ENCODE assay signal across 21 cellular contexts in genomic region chr11:102708654-102709053, GRCh38. TPM values are rescaled to one million over a fixed set of nuclear protein-coding genes. Genes with fewer than 3 reads are reported as not detected.
DNase-seq lines count a peak whose midpoint lies in the region; ATAC-seq, FAIRE-seq and TF ChIP-seq lines count a peak whose summit lies in the region.
"Had no signal": no experiment of that assay in that cellular context is flagged by ENCODE, and none has a peak within 500 bp of the region (broad histone marks: within the 10 kb centered on the region; RNA-seq: fewer than 3 reads in every experiment).

No MANE protein-coding gene starts in this region.

- no peak for TF ChIP-seq CTCF in kidney (IDR thresholded peaks at IDR 0.05; ENCODE audit: borderline replicate concordance, extremely low read depth, insufficient read depth)

- no peaks in the 10 kb centered on the region for H3K36me3 ChIP-seq in kidney (ENCODE audit: control insufficient read depth in 1 of 2, insufficient read depth in 2 of 2, low read length in 2 of 2)

- H3K4me1 ChIP-seq in kidney (ENCODE audit: control insufficient read depth in 1 of 2, insufficient read depth in 1 of 2, low read depth in 1 of 2, low read length in 2 of 2) = no peaks in the 10 kb centered on the region
- H3K4me1 ChIP-seq: A549 had no signal

- ATAC-seq in GM18498 (IDR thresholded peaks at IDR 0.05; ENCODE audit: unreplicated experiment) = no peak
- ATAC-seq: A549, GM12878, GM23338, K562 had no signal

- FAIRE-seq in G401.6 (lab: Jason Lieb, UNC) = peak; percentile 88
- FAIRE-seq in TTC549 (lab: Jason Lieb, UNC) = peak; percentile 78
- FAIRE-seq in kidney (lab: Jason Lieb, UNC) = peak; percentile 93
- FAIRE-seq: A549, GM12878, GM18507, H54, HTR-8/SVneo, K562 had no signal

- intact Hi-C loops in kidney (cut with DNase I) (no loop called here), posterior cingulate gyrus (cut with DNase I) (no loop called here)

- H3K4me3 ChIP-seq in kidney (ENCODE audit: low read length in 2 of 2) = no peak overlapping the region
- H3K4me3 ChIP-seq: A549, GM12878, GM23338, K562 had no signal

- no peaks in the 10 kb centered on the region for H3K9me3 ChIP-seq in kidney (ENCODE audit: control insufficient read depth in 1 of 2, low read length in 2 of 2)
- H3K9me3 ChIP-seq: A549 had no signal

- H3K27ac ChIP-seq in kidney (ENCODE audit: low read depth in 2 of 2, low read length in 2 of 2) = no peak overlapping the region
- H3K27ac ChIP-seq: A549, C4-2B had no signal

- no peak overlapping the region for H3K9ac ChIP-seq in kidney (ENCODE audit: low read length in 2 of 2)

- no peak for DNase-seq in kidney
- DNase-seq in posterior cingulate gyrus = no peak
- DNase-seq in superior temporal gyrus (ENCODE audit: extremely low spot score) = no peak
- no peak for DNase-seq in NCI-H1436 treated with DMSO at 0.1 percent for 48 hours (lab: John Stamatoyannopoulos, UW)
- DNase-seq: CD4-positive, alpha-beta memory T cell; DMS79 treated with DMSO at 0.1 percent for 48 hours; HCEC 1CT; HFFc6; IMR-90 had no signal

RNA-seq across cellular contexts. Expression of gene MMP27, which starts 3.1 kb away (rescaled TPM):
- not detected for total RNA-seq in kidney
- polyA plus RNA-seq in kidney (ENCODE audit: insufficient read depth, low read depth, low replicate concordance) = not detected
- total RNA-seq: CD4-positive, alpha-beta memory T cell; GM12878; GM23338; HFFc6; IMR-90; K562 had no signal
- polyA plus RNA-seq: A549; BJ; CD4-positive, alpha-beta memory T cell; GM12878; GM23338; IMR-90; K562 had no signal

RNA-seq across cellular contexts. Expression of gene MMP8, which starts 16.1 kb away (rescaled TPM):
- 0.16 TPM for total RNA-seq in kidney
- not detected for polyA plus RNA-seq in kidney (ENCODE audit: insufficient read depth, low read depth, low replicate concordance)
- total RNA-seq: CD4-positive, alpha-beta memory T cell; GM12878; GM23338; HFFc6; K562 had no signal
- polyA plus RNA-seq: A549; BJ; CD4-positive, alpha-beta memory T cell; GM23338; K562 had no signal
